15 cellular contexts compared by ENCODE assay signal in genomic region chr9:113468716-113469448, GRCh38. TPM values are rescaled to one million over a fixed set of nuclear protein-coding genes. Genes with fewer than 3 reads are reported as not detected.
DNase-seq lines count a peak whose midpoint lies in the region; ATAC-seq and TF ChIP-seq lines count a peak whose summit lies in the region.
"Had no signal": no experiment of that assay in that cellular context is flagged by ENCODE, and none has a peak within 500 bp of the region (broad histone marks: within the 10 kb centered on the region; RNA-seq: fewer than 3 reads in every experiment).

No MANE protein-coding gene starts in this region.

- H3K4me3 ChIP-seq in dorsolateral prefrontal cortex (no peak overlapping the region), sigmoid colon (no peak overlapping the region), Karpas-422 (ENCODE audit: low read length) (no peak overlapping the region)
- H3K4me3 ChIP-seq: BLaER1 had no signal

- no peak overlapping the region for H3K9ac ChIP-seq in Karpas-422 (ENCODE audit: low read length)
- H3K9ac ChIP-seq: BLaER1 had no signal

- no peak for TF ChIP-seq EP300 in sigmoid colon (IDR thresholded peaks at IDR 0.05)

- WGBS in sigmoid colon, 2 donors: 75 to 80% methylated on average over 6 of the region's 6 CpGs

- H3K9me2 ChIP-seq in Karpas-422 (replicated peaks; ENCODE audit: insufficient read depth, low read length): no peaks in the 10 kb centered on the region

- no peak overlapping the region for H3K4me2 ChIP-seq in Karpas-422 (ENCODE audit: low read depth, low read length, poor library complexity, severe bottlenecking)
- H3K4me2 ChIP-seq: BLaER1 had no signal

- DNase-seq in M059J (ENCODE audit: low read depth) (peak; percentile 30), dorsolateral prefrontal cortex (peak in 8 of 10 donors; percentile 32 to 74 (median 56)), kidney tubule cell (ENCODE audit: low spot score) (peak; percentile 59), sigmoid colon (peak; percentile 69), NCI-H187 (lab: John Stamatoyannopoulos, UW) (no peak), Karpas-422 (no peak)
- DNase-seq in stimulated activated CD4-positive, alpha-beta T cell treated with anti-CD3 and anti-CD28 coated beads, Interleukin-4, amount 100 ng/mL, for 24 hours: no peak
- DNase-seq: activated T-cell treated with anti-CD3 and anti-CD28 coated beads, Interleukin-2, amount 50 U/mL, for 1 hour; EL; HCEC 1CT; stimulated activated CD4-positive, alpha-beta T cell treated with anti-CD3 and anti-CD28 coated beads, Interleukin-2, amount 100 ng/mL, for 24 hours had no signal

- intact Hi-C loops in dorsolateral prefrontal cortex (cut with DNase I) (no loop called here), sigmoid colon (cut with DNase I) (no loop called here)

- no peaks in the 10 kb centered on the region for H4K20me1 ChIP-seq in Karpas-422 (ENCODE audit: insufficient read depth, low read depth, low read length)
- H4K20me1 ChIP-seq: BLaER1 had no signal

- no peak for ATAC-seq in GM21360 (IDR thresholded peaks at IDR 0.05; ENCODE audit: unreplicated experiment)
- ATAC-seq: stimulated activated effector memory CD8-positive, alpha-beta T cell treated with anti-CD3 and anti-CD28 coated beads, Interleukin-12 subunit alpha, Interleukin-12 subunit beta, amount 100 ng/mL, for 72 hours had no signal

- no peak overlapping the region for H2AFZ ChIP-seq in Karpas-422 (ENCODE audit: low read length)

- H3K27ac ChIP-seq in dorsolateral prefrontal cortex (no peak overlapping the region), sigmoid colon (peak overlapping the region; percentile 30 to 70 (median 51)), Karpas-422 (ENCODE audit: low read length) (no peak overlapping the region)
- H3K27ac ChIP-seq: BLaER1, neutrophil had no signal

- TF ChIP-seq CTCF in dorsolateral prefrontal cortex (IDR thresholded peaks at IDR 0.05 in 54 of 56, conservative IDR thresholded peaks at IDR 0.05 in 2 of 56; ENCODE audit: low read depth in 1 of 56, partially characterized antibody in 56 of 56) (no peak), sigmoid colon (IDR thresholded peaks at IDR 0.05) (no peak)

- no peaks in the 10 kb centered on the region for H3K36me3 ChIP-seq in sigmoid colon
- H3K36me3 ChIP-seq in Karpas-422 (ENCODE audit: insufficient read depth, low read length): no peaks in the 10 kb centered on the region
- H3K36me3 ChIP-seq: BLaER1, neutrophil had no signal

- H3K79me2 ChIP-seq in Karpas-422 (ENCODE audit: low read length): no peaks in the 10 kb centered on the region

- H3K4me1 ChIP-seq in sigmoid colon (peaks cover 0 to 37% (median 23%) of the 10 kb centered on the region in 4 donors), Karpas-422 (ENCODE audit: low read length) (no peaks in the 10 kb centered on the region)
- H3K4me1 ChIP-seq: BLaER1 had no signal

- H3K27me3 ChIP-seq in dorsolateral prefrontal cortex: peaks cover 0 to 20% (median 0%) of the 10 kb centered on the region in 45 donors
- no peaks in the 10 kb centered on the region for H3K27me3 ChIP-seq in sigmoid colon
- H3K27me3 ChIP-seq in Karpas-422 (ENCODE audit: low read length): no peaks in the 10 kb centered on the region
- H3K27me3 ChIP-seq: BLaER1, neutrophil had no signal

- TF ChIP-seq POLR2A in sigmoid colon (IDR thresholded peaks at IDR 0.05): no peak

- no peaks in the 10 kb centered on the region for H3K9me3 ChIP-seq in sigmoid colon
- no peaks in the 10 kb centered on the region for H3K9me3 ChIP-seq in Karpas-422 (ENCODE audit: low read length)
- H3K9me3 ChIP-seq: neutrophil had no signal

RNA-seq across cellular contexts. Expression of gene RGS3, which starts 5.4 kb away (rescaled TPM):
- total RNA-seq in M059J (2014; rRNA removed; shearing (Covaris generic)): 84.9 and 137 TPM in 2 replicates
- total RNA-seq in dorsolateral prefrontal cortex (10 to 100 TPM; 20.4 to 80.4 (median 36.4) TPM), sigmoid colon (10 to 100 TPM; 26.9 to 50.7 (median 42.0) TPM)
- polyA plus RNA-seq in sigmoid colon: 10 to 100 TPM; 32.4 to 43.6 (median 32.6) TPM
- total RNA-seq in Karpas-422 (2014; rRNA removed; shearing (Covaris generic); ENCODE audit: low replicate concordance): 1.3 and 5.0 TPM in 2 replicates

RNA-seq across cellular contexts. Expression of gene C9orf43, which starts 58.3 kb away (rescaled TPM):
- total RNA-seq in M059J (2014; rRNA removed; shearing (Covaris generic)): 0.05 and 1.1 TPM in 2 replicates
- total RNA-seq in dorsolateral prefrontal cortex (1 to 10 TPM in 80 of 120 experiments, under 1 TPM in 40; 0.41 to 2.5 (median 1.2) TPM), sigmoid colon (under 1 TPM in 3 of 4 donors, not detected in 1; 0.36 to 0.68 (median 0.55) TPM)
- polyA plus RNA-seq in sigmoid colon: under 1 TPM in 2 of 3 donors, not detected in 1; 0.20 to 0.60 TPM
- 0.82 and 2.2 TPM in 2 replicates for total RNA-seq in Karpas-422 (2014; rRNA removed; shearing (Covaris generic); ENCODE audit: low replicate concordance)

RNA-seq across cellular contexts. Expression of gene POLE3, which starts 58.4 kb away (rescaled TPM):
- 144 and 155 TPM in 2 replicates for total RNA-seq in M059J (2014; rRNA removed; shearing (Covaris generic))
- total RNA-seq in dorsolateral prefrontal cortex (10 to 100 TPM; 18.6 to 38.2 (median 27.0) TPM), sigmoid colon (10 to 100 TPM; 24.9 to 45.6 (median 39.1) TPM)
- 10 to 100 TPM; 25.2 to 49.2 (median 27.0) TPM for polyA plus RNA-seq in sigmoid colon
- 65.7 and 105 TPM in 2 replicates for total RNA-seq in Karpas-422 (2014; rRNA removed; shearing (Covaris generic); ENCODE audit: low replicate concordance)

Comparison
In these comparisons a context has a peak if more than half of its experiments do, and no peak if none do; other contexts are left out.
1. DNase-seq: peak in M059J (single experiment), dorsolateral prefrontal cortex (8 of 10), kidney tubule cell (single experiment) and sigmoid colon (single experiment); none in NCI-H187 (0 of 2), Karpas-422 (single experiment) and stimulated activated CD4-positive, alpha-beta T cell treated with anti-CD3 and anti-CD28 coated beads, Interleukin-4, amount 100 ng/mL, for 24 hours (single experiment).
2. H3K27ac ChIP-seq: peak in sigmoid colon (4 of 4); none in dorsolateral prefrontal cortex (0 of 59) and Karpas-422 (single experiment).